In genomic region chr3:43173949-43174348, GRCh38 we compare ENCODE assay signal across 29 cellular contexts.
"Had no signal": no experiment of that assay in that cellular context is flagged by ENCODE, and none has a peak within 500 bp of the region (broad histone marks: within the 10 kb centered on the region; RNA-seq: fewer than 3 reads in every experiment).

No MANE protein-coding gene starts in this region.

- H3K27me3 ChIP-seq: neural progenitor cell, ovary, spleen, suprapubic skin, testis, tibial artery, transverse colon, upper lobe of right lung, vagina had no signal

- H3K9ac ChIP-seq: neural progenitor cell, parathyroid adenoma had no signal

- H3K79me2 ChIP-seq: parathyroid adenoma had no signal

- H3K36me3 ChIP-seq: neural progenitor cell, ovary, spleen, suprapubic skin, tibial artery, transverse colon, upper lobe of right lung, vagina had no signal

- H3K4me3 ChIP-seq: neural progenitor cell, ovary, psoas muscle, skin epidermis, smooth muscle cell, spleen, suprapubic skin, testis, tibial artery, transverse colon, upper lobe of right lung, vagina had no signal

- DNase-seq: naive thymus-derived CD4-positive, alpha-beta T cell; natural killer cell; occipital lobe; ovary; posterior cingulate gyrus; psoas muscle; right cardiac atrium; spleen; stimulated activated CD4-positive, alpha-beta T cell treated with anti-CD3 and anti-CD28 coated beads, Interleukin-12 subunit alpha, Interleukin-12 subunit beta, amount 100 ng/mL, for 4 hours; stimulated activated CD4-positive, alpha-beta T cell treated with anti-CD3 and anti-CD28 coated beads, Interleukin-1b, Interleukin-23, amount 100 ng/mL, for 48 hours; stimulated activated CD4-positive, alpha-beta T cell treated with anti-CD3 and anti-CD28 coated beads, Interleukin-4, amount 100 ng/mL, for 1 hour; stimulated activated CD4-positive, alpha-beta T cell treated with anti-CD3 and anti-CD28 coated beads, Interleukin-4, amount 100 ng/mL, for 4 hours; stimulated activated CD8-positive, alpha-beta memory T cell treated with anti-CD3 and anti-CD28 coated beads, Interleukin-4, amount 100 ng/mL, for 48 hours; stimulated activated naive CD4-positive, alpha-beta T cell; stimulated activated naive CD8-positive, alpha-beta T cell treated with anti-CD3 and anti-CD28 coated beads, Interleukin-15, amount 100 ng/mL, for 72 hours; stimulated activated naive CD8-positive, alpha-beta T cell treated with anti-CD3 and anti-CD28 coated beads, Interleukin-15, Interleukin-2, amounts not matched to agents 100 U/mL and 50 U/mL, for 24 hours; substantia nigra; testis; tibial artery; transverse colon; upper lobe of right lung had no signal

- H3K9me3 ChIP-seq: ovary, testis, tibial artery had no signal

- H3K4me1 ChIP-seq: neural progenitor cell, parathyroid adenoma, suprapubic skin, testis, tibial artery had no signal

- H2AFZ ChIP-seq: neural progenitor cell, parathyroid adenoma had no signal

- H3K4me2 ChIP-seq: neural progenitor cell, smooth muscle cell had no signal

- H3K27ac ChIP-seq: neural progenitor cell, ovary, parathyroid adenoma, psoas muscle, skin epidermis, spleen, suprapubic skin, testis, tibial artery, transverse colon, upper lobe of right lung, vagina had no signal

- ATAC-seq: naive thymus-derived CD4-positive, alpha-beta T cell; natural killer cell; psoas muscle; right cardiac atrium; sciatic nerve; stimulated activated memory B cell treated with anti-CD40 and anti-IgM and Interleukin-4, amounts not matched to agents 10 μg/mL and 1 μg/mL and 100 μg/mL, for 72 hours; stimulated activated naive CD8-positive, alpha-beta T cell treated with anti-CD3 and anti-CD28 coated beads, Interleukin-15, amount 100 ng/mL, for 72 hours; stimulated activated naive CD8-positive, alpha-beta T cell treated with anti-CD3 and anti-CD28 coated beads, Interleukin-15, Interleukin-2, amounts not matched to agents 100 U/mL and 50 U/mL, for 24 hours; upper lobe of right lung had no signal
